In the genomic region with DNA sequence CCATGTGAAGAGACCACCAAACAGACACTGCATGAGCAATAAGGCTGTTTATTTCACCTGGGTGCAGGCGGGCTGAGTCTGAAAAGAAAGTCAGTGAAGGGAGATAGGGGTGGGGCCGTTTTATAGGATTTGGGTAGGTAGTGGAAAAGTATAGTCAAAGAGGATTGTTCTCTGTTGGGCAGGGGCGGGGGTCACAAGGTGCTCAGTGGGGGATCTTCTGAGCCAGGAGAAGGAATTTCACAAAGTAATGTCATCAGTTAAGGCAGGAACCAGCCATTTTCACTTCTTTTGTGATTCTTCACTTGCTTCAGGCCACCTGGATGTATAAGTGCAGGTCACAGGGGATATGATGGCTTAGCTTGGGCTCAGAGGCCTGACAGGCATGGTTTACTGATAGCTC, we compare ENCODE assay signal across 4 cellular contexts.
A peak's percentile ranks its signal among the peaks of the same experiment; 100 is the strongest.
DNase-seq lines count a peak whose midpoint lies in the region; ATAC-seq, FAIRE-seq and TF ChIP-seq lines count a peak whose summit lies in the region.
"Not testable (repeated sequence)": the region's sequence is repeated elsewhere in the genome, so short reads cannot be mapped to it uniquely, and the experiment has no call there.

No MANE protein-coding gene starts in this region.

- H3K4me1 Mint-ChIP-seq in endodermal cell; osteocyte (ENCODE audit: unreplicated experiment): not testable (repeated sequence)

- WGBS in endodermal cell (ENCODE audit: insufficient coverage in 1 of 2, insufficient read length in 1 of 2), 2 experiments = 67 to 70% methylated on average over 1 to 3 of the region's 3 CpGs

- not testable (repeated sequence) for H3K9me3 Mint-ChIP-seq in endodermal cell; osteocyte (ENCODE audit: unreplicated experiment)

- not testable (repeated sequence) for FAIRE-seq in kidney (lab: Jason Lieb, UNC)

- not testable (repeated sequence) for H3K27ac Mint-ChIP-seq in endodermal cell; osteocyte (ENCODE audit: unreplicated experiment)

- not testable (repeated sequence) for H3K27me3 Mint-ChIP-seq in endodermal cell (ENCODE audit: insufficient read depth); osteocyte (ENCODE audit: unreplicated experiment)

- not testable (repeated sequence) for ATAC-seq in upper lobe of right lung

- H3K4me1 ChIP-seq in endodermal cell (ENCODE audit: control insufficient read depth, insufficient read depth, low read length); kidney (ENCODE audit: control insufficient read depth in 1 of 2, insufficient read depth in 1 of 2, low read depth in 1 of 2, low read length in 2 of 2); upper lobe of right lung: not testable (repeated sequence)

- not testable (repeated sequence) for H3K36me3 Mint-ChIP-seq in endodermal cell (ENCODE audit: low read depth); osteocyte (ENCODE audit: unreplicated experiment)

- not testable (repeated sequence) for H3K27me3 ChIP-seq in endodermal cell (ENCODE audit: control insufficient read depth, insufficient read depth, low read length, poor library complexity, severe bottlenecking); upper lobe of right lung

- intact Hi-C loops in kidney (cut with DNase I); upper lobe of right lung (cut with DNase I): not testable (repeated sequence)

- not testable (repeated sequence) for H3K36me3 ChIP-seq in endodermal cell (ENCODE audit: control insufficient read depth, insufficient read depth, low read length); kidney (ENCODE audit: control insufficient read depth in 1 of 2, insufficient read depth in 2 of 2, low read length in 2 of 2); upper lobe of right lung

- H3K9me3 ChIP-seq in endodermal cell (ENCODE audit: control insufficient read depth, low read length); kidney (ENCODE audit: control insufficient read depth in 1 of 2, low read length in 2 of 2); upper lobe of right lung: not testable (repeated sequence)

- H3K4me3 Mint-ChIP-seq in endodermal cell; osteocyte (ENCODE audit: unreplicated experiment): not testable (repeated sequence)

- H3K27ac ChIP-seq in endodermal cell (ENCODE audit: low read depth, low read length); kidney (ENCODE audit: low read depth in 2 of 2, low read length in 2 of 2); upper lobe of right lung: not testable (repeated sequence)

- not testable (repeated sequence) for H3K9ac ChIP-seq in endodermal cell (ENCODE audit: extremely low read depth, low read length, poor library complexity, severe bottlenecking); kidney (ENCODE audit: low read length in 2 of 2)

- TF ChIP-seq CTCF in endodermal cell (conservative IDR thresholded peaks at IDR 0.05); kidney (IDR thresholded peaks at IDR 0.05; ENCODE audit: borderline replicate concordance, extremely low read depth, insufficient read depth); osteocyte (IDR thresholded peaks at IDR 0.05); upper lobe of right lung (IDR thresholded peaks at IDR 0.05): not testable (repeated sequence)

- DNase-seq in endodermal cell = peak; percentile 34
- DNase-seq in kidney = peak; percentile 18
- peak; percentile 77 for DNase-seq in osteocyte (ENCODE audit: extremely low spot score, unreplicated experiment)
- DNase-seq in upper lobe of right lung = peak; percentile 21

- not testable (repeated sequence) for H3K4me3 ChIP-seq in endodermal cell (ENCODE audit: low read length); kidney (ENCODE audit: low read length in 2 of 2); upper lobe of right lung

Comparison
In these comparisons a context has a peak if more than half of its experiments do, and no peak if none do; other contexts are left out.
1. DNase-seq: peak in every context shown above with its lines; median percentile 77 in osteocyte; 34 in endodermal cell; 21 in upper lobe of right lung; 18 in kidney.